In the genomic region with DNA sequence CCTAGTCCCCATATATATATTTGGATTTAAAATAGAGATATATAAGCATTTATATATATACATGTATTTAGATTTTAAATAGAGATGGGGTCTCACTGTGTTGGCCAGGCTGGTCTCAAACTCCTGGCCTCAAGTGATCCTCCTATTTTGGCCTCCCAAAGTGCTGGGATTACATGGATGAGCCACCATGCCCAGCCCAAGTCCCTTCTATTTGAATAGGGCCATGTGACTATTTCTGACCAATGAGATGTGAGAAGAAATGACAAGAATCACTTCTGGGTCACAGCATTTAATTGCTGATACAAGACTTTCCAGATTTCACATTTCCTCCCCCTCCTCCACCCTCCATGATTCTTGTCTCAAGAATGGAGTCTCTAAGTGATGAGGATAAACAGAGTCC, we compare ENCODE assay signal across 8 cellular contexts.
"Had no signal": no experiment of that assay in that cellular context is flagged by ENCODE, and none has a peak within 500 bp of the region (broad histone marks: within the 10 kb centered on the region; RNA-seq: fewer than 3 reads in every experiment).

No MANE protein-coding gene starts in this region.

- DNase-seq: GM23248, GOT3, H7, HFFc6, IMR-90, KG1 had no signal

- H3K27ac Mint-ChIP-seq: HFFc6 had no signal

- H3K4me3 ChIP-seq: GM23248, HAP-1 had no signal

- H3K36me3 ChIP-seq: HAP-1 had no signal

- ATAC-seq: HCT116 had no signal

- H3K4me1 ChIP-seq: HAP-1 had no signal

- H3K4me3 Mint-ChIP-seq: HFFc6 had no signal

- H3K9me3 Mint-ChIP-seq: HFFc6 had no signal

- H3K9me3 ChIP-seq: HAP-1 had no signal

- H3K27ac ChIP-seq: GM23248 had no signal
